ENCODE assay signal across 8 cellular contexts in genomic region chr19:32406161-32407003, GRCh38. TPM values are rescaled to one million over a fixed set of nuclear protein-coding genes. Genes with fewer than 3 reads are reported as not detected.
DNase-seq lines count a peak whose midpoint lies in the region; ATAC-seq and TF ChIP-seq lines count a peak whose summit lies in the region.

No MANE protein-coding gene starts in this region.

- H3K9ac ChIP-seq in SU-DHL-6 (ENCODE audit: low read length): peak overlapping the region; percentile 99

- H3K4me3 ChIP-seq in SU-DHL-6 (ENCODE audit: insufficient read depth, low read length, poor library complexity, severe bottlenecking) (peak overlapping the region; percentile 90), fibroblast of villous mesenchyme (ENCODE audit: low read depth, low read length) (peak overlapping the region; percentile 85), gastrocnemius medialis (peak overlapping the region; percentile 74 to 99 (median 90))

- no peak overlapping the region; the same call in 1 of the 2 replicates for H3K27ac ChIP-seq in SU-DHL-6 (ENCODE audit: low read depth, low read length)
- H3K27ac ChIP-seq in gastrocnemius medialis: peak overlapping the region; percentile 98 to 100 (median 98)

- in situ Hi-C loops in gastrocnemius medialis (cut with MboI; ENCODE audit: low sequenced_read_pairs in 4 of 4): loop anchor here in 2 of 4 donors (10.0 kb wide), 2 partner anchors 52 to 72 kb away; no protein-coding TSS in a partner anchor

- peaks cover 27% of the 10 kb centered on the region for H3K4me1 Mint-ChIP-seq in activated T-cell treated with anti-CD3 and anti-CD28 coated beads, Interleukin-2, amount 50 U/mL, for 24 hours (ENCODE audit: low read depth)

- H3K9me2 ChIP-seq in SU-DHL-6 (replicated peaks; ENCODE audit: insufficient read depth, low read length): no peaks in the 10 kb centered on the region

- intact Hi-C loops in gastrocnemius medialis (cut with DNase I; ENCODE audit: low total_unique reads): no loop called here

- H3K27me3 ChIP-seq in SU-DHL-6 (ENCODE audit: low read length): no peaks in the 10 kb centered on the region
- H3K27me3 ChIP-seq in gastrocnemius medialis: no peaks in the 10 kb centered on the region

- DNase-seq in activated T-cell treated with anti-CD3 and anti-CD28 coated beads, Interleukin-2, amount 50 U/mL, for 24 hours: no peak
- no peak for DNase-seq in activated T-cell treated with anti-CD3 and anti-CD28 coated beads, Interleukin-2, amount 50 U/mL, for 1 hour
- no peak for DNase-seq in fibroblast of villous mesenchyme (ENCODE audit: low read depth)
- no peak for DNase-seq in gastrocnemius medialis

- ATAC-seq in gastrocnemius medialis (no peak), HG03196 (IDR thresholded peaks at IDR 0.05; ENCODE audit: unreplicated experiment) (no peak), GM21825 (IDR thresholded peaks at IDR 0.05; ENCODE audit: unreplicated experiment) (no peak), HG03139 (IDR thresholded peaks at IDR 0.05; ENCODE audit: unreplicated experiment) (no peak)

- H2AFZ ChIP-seq in SU-DHL-6 (ENCODE audit: low read depth, low read length, severe bottlenecking): peak overlapping the region; percentile 62

- peak overlapping the region; percentile 82 for H3K4me2 ChIP-seq in SU-DHL-6 (ENCODE audit: low read depth, low read length, poor library complexity, severe bottlenecking)

- peak overlapping the region; percentile 80 for H3K4me3 Mint-ChIP-seq in activated T-cell treated with anti-CD3 and anti-CD28 coated beads, Interleukin-2, amount 50 U/mL, for 24 hours

- no peaks in the 10 kb centered on the region for H3F3A ChIP-seq in SU-DHL-6 (ENCODE audit: insufficient read depth)

- peaks cover 48% of the 10 kb centered on the region for H3K36me3 Mint-ChIP-seq in activated T-cell treated with anti-CD3 and anti-CD28 coated beads, Interleukin-2, amount 50 U/mL, for 24 hours (ENCODE audit: low read depth)

- H3K79me2 ChIP-seq in SU-DHL-6 (ENCODE audit: insufficient read depth, low read length): peaks cover 24% of the 10 kb centered on the region; the same call in 1 of the 2 replicates

- H4K20me1 ChIP-seq in SU-DHL-6 (ENCODE audit: low read depth, low read length): no peaks in the 10 kb centered on the region

- H3K9me3 ChIP-seq in SU-DHL-6 (ENCODE audit: insufficient read depth, low read length) (no peaks in the 10 kb centered on the region), gastrocnemius medialis (no peaks in the 10 kb centered on the region)

- TF ChIP-seq CTCF in SU-DHL-6 (IDR thresholded peaks at IDR 0.05; ENCODE audit: insufficient read depth, low read length, poor library complexity, severe bottlenecking) (no peak), fibroblast of villous mesenchyme (IDR thresholded peaks at IDR 0.05; ENCODE audit: insufficient read depth, low read depth, low read length) (no peak), gastrocnemius medialis (IDR thresholded peaks at IDR 0.05 in 4 of 5, conservative IDR thresholded peaks at IDR 0.05 in 1 of 5) (no peak)

- peak overlapping the region; percentile 85 for H3K27ac Mint-ChIP-seq in activated T-cell treated with anti-CD3 and anti-CD28 coated beads, Interleukin-2, amount 50 U/mL, for 24 hours

- H3K36me3 ChIP-seq in SU-DHL-6 (ENCODE audit: low read length) (peaks cover 18% of the 10 kb centered on the region; the same call in 1 of the 2 replicates), gastrocnemius medialis (peaks cover 0 to 29% of the 10 kb centered on the region in 2 donors)

- no peaks in the 10 kb centered on the region for H3K9me3 Mint-ChIP-seq in activated T-cell treated with anti-CD3 and anti-CD28 coated beads, Interleukin-2, amount 50 U/mL, for 24 hours

- H3K4me1 ChIP-seq in gastrocnemius medialis: peaks cover 12 to 20% of the 10 kb centered on the region in 2 donors

- H3K27me3 Mint-ChIP-seq in activated T-cell treated with anti-CD3 and anti-CD28 coated beads, Interleukin-2, amount 50 U/mL, for 24 hours: no peaks in the 10 kb centered on the region

- no peak for TF ChIP-seq POLR2A in gastrocnemius medialis (IDR thresholded peaks at IDR 0.05)

RNA-seq across cellular contexts. Expression of gene DPY19L3, which starts 0.8 kb away (rescaled TPM):
- total RNA-seq in fibroblast of villous mesenchyme (22.5 and 30.0 TPM in 2 replicates), gastrocnemius medialis (1 to 10 TPM; 2.3 to 9.9 (median 7.5) TPM)
